In the genomic region with DNA sequence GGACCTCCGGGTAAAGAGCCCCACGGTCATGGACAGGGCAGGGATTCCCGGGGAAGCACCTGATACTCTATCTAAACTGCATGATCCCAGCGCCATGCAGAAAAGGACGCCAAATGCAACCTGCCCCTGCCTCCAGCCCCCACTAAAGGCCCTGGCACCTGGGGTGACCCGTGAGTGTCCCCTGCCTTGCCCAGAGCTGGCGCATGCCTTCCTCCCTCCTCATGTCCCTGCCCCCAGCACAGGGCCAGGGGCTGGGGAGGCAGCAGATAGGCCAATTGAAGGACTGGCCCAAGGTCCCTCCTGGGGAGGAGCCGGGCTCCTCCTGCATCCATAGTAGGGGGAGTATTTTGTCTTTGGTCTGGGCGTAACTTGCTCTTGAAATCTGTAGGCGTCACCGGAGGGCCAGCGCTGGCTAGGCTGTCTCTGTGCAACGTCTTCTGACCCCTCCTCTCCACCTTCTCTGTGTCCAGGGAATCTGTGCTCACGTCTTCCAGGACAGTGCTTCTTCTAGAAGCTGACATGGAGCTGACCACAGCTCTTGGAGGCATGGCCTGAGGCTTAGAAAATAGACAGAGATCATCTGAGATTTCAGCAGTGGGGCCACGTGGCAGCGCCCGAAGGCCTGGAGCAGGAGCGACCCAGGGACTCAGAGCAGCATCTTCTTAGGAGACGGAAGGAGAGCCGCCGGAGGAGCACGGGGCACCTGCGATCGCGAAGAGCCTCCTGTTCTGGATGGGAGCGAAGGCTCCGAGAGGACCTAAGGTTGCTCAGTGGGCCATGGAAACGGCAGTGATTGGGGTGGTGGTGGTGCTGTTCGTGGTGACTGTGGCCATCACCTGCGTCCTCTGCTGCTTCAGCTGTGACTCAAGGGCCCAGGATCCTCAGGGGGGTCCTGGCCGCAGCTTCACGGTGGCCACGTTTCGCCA, we compare ENCODE assay signal across 12 cellular contexts. TPM values are rescaled to one million over a fixed set of nuclear protein-coding genes. Genes with fewer than 3 reads are reported as not detected.
A peak's percentile ranks its signal among the peaks of the same experiment; 100 is the strongest.
DNase-seq lines count a peak whose midpoint lies in the region; ATAC-seq and TF ChIP-seq lines count a peak whose summit lies in the region.
"Had no signal": no experiment of that assay in that cellular context is flagged by ENCODE, and none has a peak within 500 bp of the region (broad histone marks: within the 10 kb centered on the region; RNA-seq: fewer than 3 reads in every experiment).

No MANE protein-coding gene starts in this region.

- no peaks in the 10 kb centered on the region for H4K20me1 ChIP-seq in BLaER1 treated with 17β-estradiol and CSF1 and Interleukin-3, amounts not matched to agents 10 nM and 100 nM

- H3K9ac ChIP-seq in BLaER1 treated with 17β-estradiol and CSF1 and Interleukin-3, amounts not matched to agents 10 nM and 100 nM = no peak overlapping the region

- H3K9me3 Mint-ChIP-seq in WTC11 = no peaks in the 10 kb centered on the region
- H3K9me3 Mint-ChIP-seq in progenitor cell of endocrine pancreas (ENCODE audit: low read depth) = no peaks in the 10 kb centered on the region
- H3K9me3 Mint-ChIP-seq in activated T-helper 2 cell treated with anti-CD3 and anti-CD28 coated beads, Interferon-gamma antibody, Interleukin-2, Interleukin-4, amounts not matched to agents 10 μg/mL and 5 μg/mL and 100 μg/mL, durations not matched to agents 14 hours and 24 hours and 36 hours = no peaks in the 10 kb centered on the region

- H3K27me3 Mint-ChIP-seq in WTC11 (ENCODE audit: low read depth) (peaks cover 4% of the 10 kb centered on the region; the same call in 1 of the 2 replicates), progenitor cell of endocrine pancreas (peaks cover 12% of the 10 kb centered on the region)
- H3K27me3 Mint-ChIP-seq in activated T-helper 2 cell treated with anti-CD3 and anti-CD28 coated beads, Interferon-gamma antibody, Interleukin-2, Interleukin-4, amounts not matched to agents 10 μg/mL and 5 μg/mL and 100 μg/mL, durations not matched to agents 14 hours and 24 hours and 36 hours (ENCODE audit: low read depth) = peaks cover 2% of the 10 kb centered on the region

- CTCF ChIA-PET in WTC11 (lab: Charles Lee) = interaction anchor here (0.8 to 3.2 kb wide), 10 partner anchors 28 to 177 kb away, joined by 3 to 16 read pairs (median 6); a partner anchor contains a TSS

- no peak for TF ChIP-seq CTCF in WTC11 (IDR thresholded peaks at IDR 0.05)
- peak in 1 of 9 donors; percentile 14 for TF ChIP-seq CTCF in heart right ventricle (IDR thresholded peaks at IDR 0.05)
- TF ChIP-seq CTCF in progenitor cell of endocrine pancreas (IDR thresholded peaks at IDR 0.05; ENCODE audit: unreplicated experiment) = no peak

- peaks cover 43% of the 10 kb centered on the region for H3K4me1 Mint-ChIP-seq in WTC11
- peaks cover 13% of the 10 kb centered on the region for H3K4me1 Mint-ChIP-seq in progenitor cell of endocrine pancreas (ENCODE audit: low read depth)
- H3K4me1 Mint-ChIP-seq in activated T-helper 2 cell treated with anti-CD3 and anti-CD28 coated beads, Interferon-gamma antibody, Interleukin-2, Interleukin-4, amounts not matched to agents 10 μg/mL and 5 μg/mL and 100 μg/mL, durations not matched to agents 14 hours and 24 hours and 36 hours (ENCODE audit: low read depth) = peaks cover 38% of the 10 kb centered on the region

- peak overlapping the region; percentile 24 to 89 (median 81) for H3K4me2 ChIP-seq in BLaER1 treated with 17β-estradiol and CSF1 and Interleukin-3, amounts not matched to agents 10 nM and 100 nM

- H3K27me3 ChIP-seq in BLaER1 treated with 17β-estradiol and CSF1 and Interleukin-3, amounts not matched to agents 10 nM and 100 nM = no peaks in the 10 kb centered on the region
- H3K27me3 ChIP-seq in heart right ventricle = no peaks in the 10 kb centered on the region

- POLR2A ChIA-PET in WTC11 (lab: Charles Lee) = no interaction called here

- H3K4me3 ChIP-seq in BLaER1 treated with 17β-estradiol and CSF1 and Interleukin-3, amounts not matched to agents 10 nM and 100 nM = no peak overlapping the region
- H3K4me3 ChIP-seq in heart right ventricle = peak overlapping the region; percentile 0 to 54 (median 46)
- H3K4me3 ChIP-seq: GM12878, mucosa of descending colon had no signal

- peaks cover 45 to 66% (median 55%) of the 10 kb centered on the region in 10 experiments for H3K4me1 ChIP-seq in BLaER1 treated with 17β-estradiol and CSF1 and Interleukin-3, amounts not matched to agents 10 nM and 100 nM
- H3K4me1 ChIP-seq in heart right ventricle = peaks cover 32 to 93% (median 86%) of the 10 kb centered on the region in 9 donors

- H3K27ac Mint-ChIP-seq in WTC11 = no peak overlapping the region
- H3K27ac Mint-ChIP-seq in progenitor cell of endocrine pancreas = peak overlapping the region; percentile 28
- H3K27ac Mint-ChIP-seq in activated T-helper 2 cell treated with anti-CD3 and anti-CD28 coated beads, Interferon-gamma antibody, Interleukin-2, Interleukin-4, amounts not matched to agents 10 μg/mL and 5 μg/mL and 100 μg/mL, durations not matched to agents 14 hours and 24 hours and 36 hours = no peak overlapping the region

- H3K36me3 Mint-ChIP-seq in WTC11 = no peaks in the 10 kb centered on the region
- H3K36me3 Mint-ChIP-seq in progenitor cell of endocrine pancreas (ENCODE audit: insufficient read depth) = no peaks in the 10 kb centered on the region
- no peaks in the 10 kb centered on the region for H3K36me3 Mint-ChIP-seq in activated T-helper 2 cell treated with anti-CD3 and anti-CD28 coated beads, Interferon-gamma antibody, Interleukin-2, Interleukin-4, amounts not matched to agents 10 μg/mL and 5 μg/mL and 100 μg/mL, durations not matched to agents 14 hours and 24 hours and 36 hours (ENCODE audit: low read depth)

- no peak for ATAC-seq in WTC11
- ATAC-seq in heart right ventricle = peak in 7 of 8 donors; percentile 1 to 30 (median 11)
- no peak for ATAC-seq in HG03460 (IDR thresholded peaks at IDR 0.05; ENCODE audit: unreplicated experiment)

- DNase-seq in WTC11 (ENCODE audit: low spot score) (no peak), heart right ventricle (peak in 1 of 2 donors; percentile 49), progenitor cell of endocrine pancreas (ENCODE audit: low spot score, unreplicated experiment) (no peak), SW 1271 (lab: John Stamatoyannopoulos, UW) (no peak), NOMO-1 treated with DMSO at 0.1 percent for 48 hours (lab: John Stamatoyannopoulos, UW; ENCODE audit: unreplicated experiment) (no peak)
- no peak for DNase-seq in activated T-helper 2 cell treated with anti-CD3 and anti-CD28 coated beads, Interferon-gamma antibody, Interleukin-2, Interleukin-4, amounts not matched to agents 10 μg/mL and 5 μg/mL and 100 μg/mL, durations not matched to agents 14 hours and 24 hours and 36 hours (ENCODE audit: low spot score)
- DNase-seq: activated CD4-positive, CD25-positive, alpha-beta regulatory T cell treated with anti-CD3 and anti-CD28 coated beads, Interleukin-2, amount 50 U/mL, for 72 hours had no signal

- peak overlapping the region in 3 of 11 experiments; percentile 18 to 26 (median 22); a peak in 3 of 22 replicates for H3K27ac ChIP-seq in BLaER1 treated with 17β-estradiol and CSF1 and Interleukin-3, amounts not matched to agents 10 nM and 100 nM
- peak overlapping the region; percentile 84 to 98 (median 93) for H3K27ac ChIP-seq in heart right ventricle

- H3K4me3 Mint-ChIP-seq in WTC11 (no peak overlapping the region), progenitor cell of endocrine pancreas (ENCODE audit: low read depth) (no peak overlapping the region)
- H3K4me3 Mint-ChIP-seq in activated T-helper 2 cell treated with anti-CD3 and anti-CD28 coated beads, Interferon-gamma antibody, Interleukin-2, Interleukin-4, amounts not matched to agents 10 μg/mL and 5 μg/mL and 100 μg/mL, durations not matched to agents 14 hours and 24 hours and 36 hours (ENCODE audit: low read depth) = no peak overlapping the region

- H3K9me3 ChIP-seq in BLaER1 treated with 17β-estradiol and CSF1 and Interleukin-3, amounts not matched to agents 10 nM and 100 nM (replicated peaks in 1 of 11) = peaks cover 0 to 4% (median 0%) of the 10 kb centered on the region in 11 experiments; a peak in 2 of 22 replicates
- H3K9me3 ChIP-seq in heart right ventricle = no peaks in the 10 kb centered on the region
- H3K9me3 ChIP-seq: mucosa of descending colon had no signal

- WGBS in heart right ventricle, 2 donors = 66 to 76% methylated on average over 34 of the region's 34 CpGs

- no peaks in the 10 kb centered on the region for H3K36me3 ChIP-seq in BLaER1 treated with 17β-estradiol and CSF1 and Interleukin-3, amounts not matched to agents 10 nM and 100 nM
- H3K36me3 ChIP-seq in heart right ventricle = no peaks in the 10 kb centered on the region

- intact Hi-C loops in heart right ventricle (cut with DNase I) = loop anchor here in 1 of 10 donors (10.0 kb wide), 1 partner anchor 255 kb away; a partner anchor contains a TSS
- intact Hi-C loops in activated T-helper 2 cell treated with anti-CD3 and anti-CD28 coated beads, Interferon-gamma antibody, Interleukin-2, Interleukin-4, amounts not matched to agents 10 μg/mL and 5 μg/mL and 100 μg/mL, durations not matched to agents 14 hours and 24 hours and 36 hours (cut with micrococcal nuclease) = loop anchor here (2.0 kb wide), 1 partner anchor 15 kb away; no protein-coding TSS in a partner anchor

RNA-seq across cellular contexts. Expression of a gene that starts 0.7 kb away (rescaled TPM):
- 0.23 to 0.33 TPM in 2 of 3 replicates, not detected in the other for total RNA-seq in WTC11 (2021)
- 10 to 100 TPM in 2 of 10 donors, 1 to 10 TPM in 8; 2.8 to 14.4 (median 5.0) TPM for total RNA-seq in heart right ventricle
- 10 to 100 TPM in 1 of 2 donors, 1 to 10 TPM in 1; 7.4 to 20.8 TPM for polyA plus RNA-seq in heart right ventricle
- not detected in 2 replicates for total RNA-seq in progenitor cell of endocrine pancreas
- not detected in 2 replicates for total RNA-seq in activated T-helper 2 cell treated with anti-CD3 and anti-CD28 coated beads, Interferon-gamma antibody, Interleukin-2, Interleukin-4, amounts not matched to agents 10 μg/mL and 5 μg/mL and 100 μg/mL, durations not matched to agents 14 hours and 24 hours and 36 hours
- total RNA-seq: fibroblast of villous mesenchyme, GM12878 had no signal
- polyA plus RNA-seq: GM12878 had no signal

RNA-seq across cellular contexts. Expression of a gene that starts 3.9 kb away (rescaled TPM):
- 0.41 TPM in 1 of 3 replicates, not detected in the others for total RNA-seq in WTC11 (2021)
- 1 to 10 TPM; 1.5 to 6.1 (median 2.2) TPM for total RNA-seq in heart right ventricle
- polyA plus RNA-seq in heart right ventricle = 10 to 100 TPM in 1 of 2 donors, 1 to 10 TPM in 1; 7.2 to 13.9 TPM
- not detected in 2 replicates for total RNA-seq in progenitor cell of endocrine pancreas
- not detected in 2 replicates for total RNA-seq in activated T-helper 2 cell treated with anti-CD3 and anti-CD28 coated beads, Interferon-gamma antibody, Interleukin-2, Interleukin-4, amounts not matched to agents 10 μg/mL and 5 μg/mL and 100 μg/mL, durations not matched to agents 14 hours and 24 hours and 36 hours
- total RNA-seq: GM12878 had no signal
- polyA plus RNA-seq: GM12878 had no signal

RNA-seq across cellular contexts. Expression of a gene that starts 39.7 kb away (rescaled TPM):
- total RNA-seq in WTC11 (2021) (not detected in 3 replicates), heart right ventricle (not detected), progenitor cell of endocrine pancreas (not detected in 2 replicates)
- not detected for polyA plus RNA-seq in heart right ventricle
- not detected in 2 replicates for total RNA-seq in activated T-helper 2 cell treated with anti-CD3 and anti-CD28 coated beads, Interferon-gamma antibody, Interleukin-2, Interleukin-4, amounts not matched to agents 10 μg/mL and 5 μg/mL and 100 μg/mL, durations not matched to agents 14 hours and 24 hours and 36 hours
- total RNA-seq: fibroblast of villous mesenchyme, GM12878, mucosa of descending colon had no signal
- polyA plus RNA-seq: GM12878 had no signal

RNA-seq across cellular contexts. Expression of a gene that starts 48.0 kb away (rescaled TPM):
- not detected in 3 replicates for total RNA-seq in WTC11 (2021)
- total RNA-seq in heart right ventricle = not detected
- not detected for polyA plus RNA-seq in heart right ventricle
- not detected in 2 replicates for total RNA-seq in progenitor cell of endocrine pancreas
- not detected in 2 replicates for total RNA-seq in activated T-helper 2 cell treated with anti-CD3 and anti-CD28 coated beads, Interferon-gamma antibody, Interleukin-2, Interleukin-4, amounts not matched to agents 10 μg/mL and 5 μg/mL and 100 μg/mL, durations not matched to agents 14 hours and 24 hours and 36 hours
- total RNA-seq: GM12878, mucosa of descending colon had no signal
- polyA plus RNA-seq: GM12878 had no signal

Comparison
In these comparisons a context has a peak if more than half of its experiments do, and no peak if none do; other contexts are left out.
1. H3K4me3 ChIP-seq: peak in heart right ventricle (10 of 10); none in BLaER1 treated with 17β-estradiol and CSF1 and Interleukin-3, amounts not matched to agents 10 nM and 100 nM (0 of 10).
2. ATAC-seq: peak in heart right ventricle (7 of 8); none in WTC11 (single experiment) and HG03460 (single experiment).